In genomic region chr5:77302247-77302646, GRCh38 we compare ENCODE assay signal across 26 cellular contexts.
DNase-seq lines count a peak whose midpoint lies in the region; ATAC-seq, FAIRE-seq and TF ChIP-seq lines count a peak whose summit lies in the region.
"Had no signal": no experiment of that assay in that cellular context is flagged by ENCODE, and none has a peak within 500 bp of the region (broad histone marks: within the 10 kb centered on the region; RNA-seq: fewer than 3 reads in every experiment).

No MANE protein-coding gene starts in this region.

- ATAC-seq in GM18868 (IDR thresholded peaks at IDR 0.05; ENCODE audit: unreplicated experiment) (peak; percentile 65), HepG2 (no peak), GM19324 (IDR thresholded peaks at IDR 0.05; ENCODE audit: low FRiP score, unreplicated experiment) (no peak)
- ATAC-seq: naive thymus-derived CD4-positive, alpha-beta T cell had no signal

- TF ChIP-seq CTCF in dorsolateral prefrontal cortex (IDR thresholded peaks at IDR 0.05 in 54 of 56, conservative IDR thresholded peaks at IDR 0.05 in 2 of 56; ENCODE audit: low read depth in 1 of 56, partially characterized antibody in 56 of 56) (no peak), HepG2 (CRISPR knock-in tag; IDR thresholded peaks at IDR 0.05) (no peak)

- DNase-seq in NOMO-1 treated with dmso at 0.1 percent for 144 hours (lab: John Stamatoyannopoulos, UW; ENCODE audit: unreplicated experiment) (peak; percentile 15), dorsolateral prefrontal cortex (no peak), HepG2 (ENCODE audit: low spot score) (no peak), HuH-7.5 (ENCODE audit: low spot score) (no peak), HuH-7 (ENCODE audit: low spot score) (no peak)
- DNase-seq: activated CD4-positive, alpha-beta T cell treated with anti-CD3 and anti-CD28 coated beads for 1 hour; activated gamma-delta T cell treated with Interleukin-2 at 50 U/mL for 16 hours; activated T-cell treated with anti-CD3 and anti-CD28 coated beads, Interleukin-2, amount 50 U/mL, for 1 hour; central memory CD4-positive, alpha-beta T cell; COR-L47; DMS79; GDM1; kidney; midbrain; naive thymus-derived CD4-positive, alpha-beta T cell; NCI-H1048; NCI-H1930; NCI-H526; occipital lobe; RPMI8226 had no signal

- H3K4me2 ChIP-seq in skeletal muscle satellite cell (ENCODE audit: low read length) (peak overlapping the region; percentile 56), HepG2 (ENCODE audit: low read depth, low read length) (no peak overlapping the region)
- H3K4me2 ChIP-seq: BLaER1 had no signal

- H3K4me3 ChIP-seq in dorsolateral prefrontal cortex (no peak overlapping the region), skeletal muscle satellite cell (ENCODE audit: low read length) (no peak overlapping the region), HepG2 (replicated peaks in 1 of 3; ENCODE audit: insufficient read depth in 1 of 3, low read depth in 2 of 3, low read length in 3 of 3) (no peak overlapping the region)
- H3K4me3 ChIP-seq: BLaER1 had no signal

- in situ Hi-C loops in HepG2 (cut with HindIII; ENCODE audit: extremely low pct_ligation_motif_present, low pct_unique_long_range_greater_than_20kb): no loop called here

- no TSS peak for BruUV-seq in HepG2 (replicated peaks; lab: Mats Ljungman, UMichigan)

- H2AFZ ChIP-seq in HepG2 (ENCODE audit: low read length): no peak overlapping the region

- POLR2A ChIA-PET in HepG2 (lab: Yijun Ruan, JAX): no interaction called here

- 63% methylated on average over 5 of the region's 5 CpGs for WGBS in HepG2 (ENCODE audit: low lambda C conversion rate)

- no peaks in the 10 kb centered on the region for H3K79me2 ChIP-seq in HepG2 (ENCODE audit: insufficient read depth, low read length)

- H3K4me1 ChIP-seq in skeletal muscle satellite cell (ENCODE audit: control insufficient read depth, insufficient read depth, low read length) (peaks cover 14% of the 10 kb centered on the region), HepG2 (ENCODE audit: insufficient read depth, low read length) (peaks cover 5% of the 10 kb centered on the region)

- CTCF ChIA-PET in HepG2 (lab: Yijun Ruan, JAX; ENCODE audit: low intra/inter-chr PET ratio, low total read pairs): no interaction called here

- no peak for TF ChIP-seq POLR2A in HepG2 (IDR thresholded peaks at IDR 0.05; ENCODE audit: insufficient read depth in 1 of 2, low read depth in 2 of 2, low read length in 2 of 2)

- H3K9me3 ChIP-seq in skeletal muscle satellite cell (replicated peaks; ENCODE audit: low read length) (no peaks in the 10 kb centered on the region), HepG2 (ENCODE audit: low read length) (no peaks in the 10 kb centered on the region)
- H3K9me3 ChIP-seq: BLaER1 had no signal

- no peaks in the 10 kb centered on the region for H3K36me3 ChIP-seq in skeletal muscle satellite cell (ENCODE audit: insufficient read depth, low read length)
- no peaks in the 10 kb centered on the region for H3K36me3 ChIP-seq in HepG2 (replicated peaks in 1 of 2; ENCODE audit: control insufficient read depth in 1 of 2, insufficient read depth in 2 of 2, low read length in 2 of 2)
- H3K36me3 ChIP-seq: BLaER1 had no signal

- no peak for TF ChIP-seq EP300 in HepG2 (IDR thresholded peaks at IDR 0.05; ENCODE audit: low read depth in 2 of 2, low read length in 2 of 2)
- no peak for TF ChIP-seq EP300 in HepG2 (CRISPR knock-in tag; IDR thresholded peaks at IDR 0.05; ENCODE audit: borderline replicate concordance)

- H3K9ac ChIP-seq in skeletal muscle satellite cell (ENCODE audit: low read depth, low read length): peak overlapping the region; percentile 54
- no peak overlapping the region for H3K9ac ChIP-seq in HepG2 (ENCODE audit: insufficient read depth, low read depth, low read length)
- H3K9ac ChIP-seq: BLaER1 had no signal

- H3K27ac ChIP-seq in dorsolateral prefrontal cortex: peak overlapping the region in 36 of 59 donors; percentile 0 to 81 (median 42)
- H3K27ac ChIP-seq in HepG2 (ENCODE audit: extremely low read length, insufficient read depth, low read length): no peak overlapping the region
- H3K27ac ChIP-seq: BLaER1 had no signal

- no peaks in the 10 kb centered on the region for H4K20me1 ChIP-seq in HepG2 (ENCODE audit: insufficient read depth, low read length)
- H4K20me1 ChIP-seq: BLaER1 had no signal

- intact Hi-C loops in dorsolateral prefrontal cortex (cut with DNase I) (no loop called here), HepG2 (cut with micrococcal nuclease; ENCODE audit: unreplicated experiment) (no loop called here)

- no peaks in the 10 kb centered on the region for H3K27me3 ChIP-seq in dorsolateral prefrontal cortex
- no peaks in the 10 kb centered on the region for H3K27me3 ChIP-seq in skeletal muscle satellite cell (ENCODE audit: control insufficient read depth, insufficient read depth, low read length)
- H3K27me3 ChIP-seq in HepG2 (ENCODE audit: control insufficient read depth in 1 of 2, insufficient read depth in 2 of 2, low read length in 2 of 2): no peaks in the 10 kb centered on the region; a peak in 1 of 5 replicates
- H3K27me3 ChIP-seq: BLaER1 had no signal

- FAIRE-seq in HepG2 (lab: Jason Lieb, UNC): no peak
- FAIRE-seq: endometrium, GM19239, kidney had no signal

- TF ChIP-seq RAD21 in HepG2 (CRISPR knock-in tag; IDR thresholded peaks at IDR 0.05): no peak

TF ChIP-seq in HepG2, 621 proteins besides CTCF, POLR2A, EP300 and RAD21 (continues in another document):
- TF ChIP-seq JUND (CRISPR knock-in tag; IDR thresholded peaks at IDR 0.05): no peak
- no peak for TF ChIP-seq XRCC5 (optimal IDR thresholded peaks at IDR 0.05; ENCODE audit: low read length)
- no peak for TF ChIP-seq KDM5A (IDR thresholded peaks at IDR 0.05; ENCODE audit: borderline replicate concordance, low read length)
- no peak for TF ChIP-seq MLX (CRISPR knock-in tag; IDR thresholded peaks at IDR 0.05)
- TF ChIP-seq PATZ1 (CRISPR knock-in tag; IDR thresholded peaks at IDR 0.05): no peak
- TF ChIP-seq YEATS2 (CRISPR knock-in tag; IDR thresholded peaks at IDR 0.05; ENCODE audit: borderline replicate concordance): no peak
- TF ChIP-seq ZNF17 (CRISPR knock-in tag; IDR thresholded peaks at IDR 0.05): no peak
- no peak for TF ChIP-seq ZNF598 (CRISPR knock-in tag; IDR thresholded peaks at IDR 0.05; ENCODE audit: borderline replicate concordance)
- no peak for TF ChIP-seq PAX8 (CRISPR knock-in tag; IDR thresholded peaks at IDR 0.05; ENCODE audit: borderline replicate concordance)
- TF ChIP-seq ATM (IDR thresholded peaks at IDR 0.05; ENCODE audit: borderline replicate concordance): no peak
- no peak for TF ChIP-seq UBTF (CRISPR knock-in tag; IDR thresholded peaks at IDR 0.05)
- TF ChIP-seq CHCHD3 (CRISPR knock-in tag; IDR thresholded peaks at IDR 0.05): no peak
